In the genomic region with DNA sequence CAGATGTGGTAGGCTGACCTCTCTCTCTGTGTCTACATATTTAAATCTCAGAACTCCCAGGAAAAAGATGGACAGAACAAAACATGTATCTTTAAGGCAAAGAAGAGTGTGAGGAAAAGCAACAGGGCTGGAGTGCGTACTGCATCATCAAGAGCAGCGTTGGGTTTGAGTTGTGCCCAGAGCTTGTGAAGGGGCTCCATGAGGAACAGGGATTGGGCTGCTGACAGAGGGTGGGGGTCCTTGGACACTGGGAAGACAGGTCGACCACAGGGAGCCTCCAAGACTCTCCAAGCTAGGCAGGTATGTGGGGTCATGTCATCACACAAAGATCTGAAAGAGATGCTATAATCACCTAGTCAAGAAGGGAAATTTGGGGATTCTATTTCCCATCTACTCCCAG, we compare ENCODE assay signal across 8 cellular contexts.
"Had no signal": no experiment of that assay in that cellular context is flagged by ENCODE, and none has a peak within 500 bp of the region (broad histone marks: within the 10 kb centered on the region; RNA-seq: fewer than 3 reads in every experiment).

No MANE protein-coding gene starts in this region.

- H2AFZ ChIP-seq: GM23248 had no signal

- H3K4me3 ChIP-seq: GM23248, HAP-1, K562 had no signal

- DNase-seq: GM23248, GOT3, H7, HFFc6, IMR-90 had no signal

- ATAC-seq: HCT116, K562 had no signal

- H3K27ac Mint-ChIP-seq: HFFc6 had no signal

- H3K4me1 ChIP-seq: HAP-1 had no signal

- H3K9ac ChIP-seq: GM23248 had no signal

- H3K36me3 ChIP-seq: HAP-1 had no signal

- H3K4me3 Mint-ChIP-seq: HFFc6 had no signal

- H3K27ac ChIP-seq: GM23248 had no signal

- H3K9me3 ChIP-seq: HAP-1 had no signal
